Comparison of ENCODE assay signal across 8 cellular contexts in the genomic region with DNA sequence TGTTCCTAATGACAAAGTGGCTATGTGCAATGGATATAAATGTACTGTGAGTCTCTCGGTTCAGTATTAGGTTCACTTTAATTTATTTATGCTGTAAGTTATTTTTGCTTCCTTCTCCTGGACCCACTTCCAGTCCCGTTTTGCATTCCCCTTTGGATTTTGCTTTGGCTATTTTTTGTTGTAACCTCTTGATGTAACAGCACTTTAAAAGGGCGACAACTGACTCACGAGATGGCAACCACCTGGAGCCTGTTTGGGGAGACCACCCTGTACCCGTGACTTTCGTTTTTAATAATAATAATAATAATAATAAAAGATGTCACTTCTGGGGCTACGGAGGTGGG. TPM values are rescaled to one million over a fixed set of nuclear protein-coding genes. Genes with fewer than 3 reads are reported as not detected.
A peak's percentile ranks its signal among the peaks of the same experiment; 100 is the strongest.
DNase-seq lines count a peak whose midpoint lies in the region; ATAC-seq and TF ChIP-seq lines count a peak whose summit lies in the region.

No MANE protein-coding gene starts in this region.

- H2BK5ac ChIP-seq in mesenchymal stem cell (ENCODE audit: low read depth, low read length, poor library complexity, severe bottlenecking): no peak overlapping the region

- no peak overlapping the region for H3K23ac ChIP-seq in mesenchymal stem cell (ENCODE audit: low read length in 2 of 2)

- H4K91ac ChIP-seq in mesenchymal stem cell (ENCODE audit: low read length): no peak overlapping the region

- peaks cover 44% of the 10 kb centered on the region for H3K27me3 Mint-ChIP-seq in activated naive CD4-positive, alpha-beta T cell treated with anti-CD3 and anti-CD28 coated beads, Interleukin-2, amount 50 U/mL, for 24 hours
- H3K27me3 Mint-ChIP-seq in activated naive CD8-positive, alpha-beta T cell treated with anti-CD3 and anti-CD28 coated beads, Interleukin-2, amount 10 ng/mL, durations not matched to agents 7 days and 5 days: peaks cover 80% of the 10 kb centered on the region

- DNase-seq in activated naive CD4-positive, alpha-beta T cell treated with anti-CD3 and anti-CD28 coated beads, Interleukin-2, amount 50 U/mL, for 16 hours: no peak
- no peak for DNase-seq in activated naive CD8-positive, alpha-beta T cell treated with anti-CD3 and anti-CD28 coated beads, Interleukin-2, amount 10 ng/mL, durations not matched to agents 7 days and 5 days
- DNase-seq in mesenchymal stem cell: no peak
- no peak for DNase-seq in upper lobe of right lung
- no peak for DNase-seq in NCI-H524 (lab: John Stamatoyannopoulos, UW)
- no peak for DNase-seq in activated CD4-positive, alpha-beta T cell treated with anti-CD3 and anti-CD28 coated beads for 1 hour
- no peak for DNase-seq in NCI-H345 treated with DMSO at 0.1 percent for 48 hours (lab: John Stamatoyannopoulos, UW; ENCODE audit: unreplicated experiment)

- H3K27ac ChIP-seq in mesenchymal stem cell (ENCODE audit: low read length, poor library complexity, severe bottlenecking) (no peak overlapping the region), upper lobe of right lung (no peak overlapping the region)

- no peak overlapping the region for H2AFZ ChIP-seq in mesenchymal stem cell (ENCODE audit: low read depth, low read length)

- H4K8ac ChIP-seq in mesenchymal stem cell (ENCODE audit: low read length): no peak overlapping the region

- H3K4me1 ChIP-seq in mesenchymal stem cell (ENCODE audit: control insufficient read depth, insufficient read depth, low read depth, low read length) (peaks cover 23% of the 10 kb centered on the region), upper lobe of right lung (peaks cover 50% of the 10 kb centered on the region)

- intact Hi-C loops in upper lobe of right lung (cut with DNase I): loop anchor here (5.0 to 10.0 kb wide), 3 partner anchors 309 to 889 kb away; partner anchors contain the start of gene C15orf61

- H3K36me3 Mint-ChIP-seq in activated naive CD4-positive, alpha-beta T cell treated with anti-CD3 and anti-CD28 coated beads, Interleukin-2, amount 50 U/mL, for 24 hours: no peaks in the 10 kb centered on the region
- H3K36me3 Mint-ChIP-seq in activated naive CD8-positive, alpha-beta T cell treated with anti-CD3 and anti-CD28 coated beads, Interleukin-2, amount 10 ng/mL, durations not matched to agents 7 days and 5 days: no peaks in the 10 kb centered on the region

- no peak for ATAC-seq in activated naive CD8-positive, alpha-beta T cell treated with anti-CD3 and anti-CD28 coated beads, Interleukin-2, amount 10 ng/mL, durations not matched to agents 7 days and 5 days (ENCODE audit: low read depth)
- ATAC-seq in upper lobe of right lung: no peak

- H3K18ac ChIP-seq in mesenchymal stem cell (ENCODE audit: low read depth in 1 of 2, low read length in 2 of 2): no peak overlapping the region

- POLR2A ChIA-PET in activated naive CD8-positive, alpha-beta T cell treated with anti-CD3 and anti-CD28 coated beads, Interleukin-2, amount 10 ng/mL, durations not matched to agents 7 days and 5 days (lab: Charles Lee): no interaction called here

- no peaks in the 10 kb centered on the region for H3K9me3 Mint-ChIP-seq in activated naive CD4-positive, alpha-beta T cell treated with anti-CD3 and anti-CD28 coated beads, Interleukin-2, amount 50 U/mL, for 24 hours
- H3K9me3 Mint-ChIP-seq in activated naive CD8-positive, alpha-beta T cell treated with anti-CD3 and anti-CD28 coated beads, Interleukin-2, amount 10 ng/mL, durations not matched to agents 7 days and 5 days: no peaks in the 10 kb centered on the region

- peaks cover 50% of the 10 kb centered on the region for H3K4me1 Mint-ChIP-seq in activated naive CD4-positive, alpha-beta T cell treated with anti-CD3 and anti-CD28 coated beads, Interleukin-2, amount 50 U/mL, for 24 hours
- H3K4me1 Mint-ChIP-seq in activated naive CD8-positive, alpha-beta T cell treated with anti-CD3 and anti-CD28 coated beads, Interleukin-2, amount 10 ng/mL, durations not matched to agents 7 days and 5 days: peaks cover 34% of the 10 kb centered on the region

- no peak overlapping the region for H2AK5ac ChIP-seq in mesenchymal stem cell (ENCODE audit: low read length, severe bottlenecking)

- peak overlapping the region; percentile 78 for H3K4me3 Mint-ChIP-seq in activated naive CD4-positive, alpha-beta T cell treated with anti-CD3 and anti-CD28 coated beads, Interleukin-2, amount 50 U/mL, for 24 hours
- H3K4me3 Mint-ChIP-seq in activated naive CD8-positive, alpha-beta T cell treated with anti-CD3 and anti-CD28 coated beads, Interleukin-2, amount 10 ng/mL, durations not matched to agents 7 days and 5 days: peak overlapping the region; percentile 78

- peak overlapping the region; percentile 60 for H3K4me2 ChIP-seq in mesenchymal stem cell (ENCODE audit: low read length, poor library complexity, severe bottlenecking)

- no peak overlapping the region for H2BK120ac ChIP-seq in mesenchymal stem cell (ENCODE audit: low read depth, low read length)

- H3K14ac ChIP-seq in mesenchymal stem cell (ENCODE audit: low read length in 2 of 2): no peak overlapping the region

- H3K36me3 ChIP-seq in mesenchymal stem cell (ENCODE audit: control insufficient read depth in 1 of 2, insufficient read depth in 2 of 2, low read depth in 1 of 2, low read length in 2 of 2) (no peaks in the 10 kb centered on the region), upper lobe of right lung (no peaks in the 10 kb centered on the region)

- H3K9ac ChIP-seq in mesenchymal stem cell (ENCODE audit: low read length): peak overlapping the region; percentile 22

- peak overlapping the region; percentile 6 for H3K27ac Mint-ChIP-seq in activated naive CD4-positive, alpha-beta T cell treated with anti-CD3 and anti-CD28 coated beads, Interleukin-2, amount 50 U/mL, for 24 hours
- no peak overlapping the region for H3K27ac Mint-ChIP-seq in activated naive CD8-positive, alpha-beta T cell treated with anti-CD3 and anti-CD28 coated beads, Interleukin-2, amount 10 ng/mL, durations not matched to agents 7 days and 5 days

- no peak overlapping the region for H2BK12ac ChIP-seq in mesenchymal stem cell (ENCODE audit: low read length in 2 of 2)

- no peak overlapping the region for H2BK15ac ChIP-seq in mesenchymal stem cell (ENCODE audit: low read depth, poor library complexity, severe bottlenecking)

- H3K9me3 ChIP-seq in mesenchymal stem cell (ENCODE audit: control insufficient read depth, low read length) (no peaks in the 10 kb centered on the region), upper lobe of right lung (no peaks in the 10 kb centered on the region)

- WGBS in mesenchymal stem cell: 4% methylated on average over 3 of the region's 7 CpGs

- H3K27me3 ChIP-seq in mesenchymal stem cell (ENCODE audit: control insufficient read depth in 1 of 2, insufficient read depth in 1 of 2, low read length in 2 of 2) (peaks cover 78 to 82% of the 10 kb centered on the region in 2 experiments), upper lobe of right lung (peaks cover 70% of the 10 kb centered on the region)

- H3K79me1 ChIP-seq in mesenchymal stem cell (replicated peaks; ENCODE audit: low read length, poor library complexity, severe bottlenecking): no peaks in the 10 kb centered on the region

- H3K4ac ChIP-seq in mesenchymal stem cell (ENCODE audit: low read depth in 1 of 2, low read length in 2 of 2): no peak overlapping the region

- H3K4me3 ChIP-seq in mesenchymal stem cell (ENCODE audit: insufficient read depth in 1 of 2, low read depth in 1 of 2, low read length in 2 of 2): peak overlapping the region in 1 of 2 experiments; percentile 67
- peak overlapping the region; percentile 45 for H3K4me3 ChIP-seq in upper lobe of right lung

- TF ChIP-seq CTCF in upper lobe of right lung (IDR thresholded peaks at IDR 0.05): no peak

RNA-seq across cellular contexts. Expression of gene RNU6-1, which starts 5.6 kb away (rescaled TPM):
- total RNA-seq in activated naive CD8-positive, alpha-beta T cell treated with anti-CD3 and anti-CD28 coated beads, Interleukin-2, amount 10 ng/mL, durations not matched to agents 7 days and 5 days: not detected
- polyA plus RNA-seq in mesenchymal stem cell (2013, experiment 1 of 2): not detected
- polyA plus RNA-seq in mesenchymal stem cell (2013, experiment 2 of 2): not detected
- not detected for total RNA-seq in upper lobe of right lung

RNA-seq across cellular contexts. Expression of gene SKOR1, which starts 8.9 kb away (rescaled TPM):
- under 1 TPM; 0.71 to 0.89 TPM for total RNA-seq in activated naive CD8-positive, alpha-beta T cell treated with anti-CD3 and anti-CD28 coated beads, Interleukin-2, amount 10 ng/mL, durations not matched to agents 7 days and 5 days
- 0.06 TPM for polyA plus RNA-seq in mesenchymal stem cell (2013, experiment 1 of 2)
- polyA plus RNA-seq in mesenchymal stem cell (2013, experiment 2 of 2): 0.08 TPM
- 0.52 TPM for total RNA-seq in upper lobe of right lung
